In the genomic region with DNA sequence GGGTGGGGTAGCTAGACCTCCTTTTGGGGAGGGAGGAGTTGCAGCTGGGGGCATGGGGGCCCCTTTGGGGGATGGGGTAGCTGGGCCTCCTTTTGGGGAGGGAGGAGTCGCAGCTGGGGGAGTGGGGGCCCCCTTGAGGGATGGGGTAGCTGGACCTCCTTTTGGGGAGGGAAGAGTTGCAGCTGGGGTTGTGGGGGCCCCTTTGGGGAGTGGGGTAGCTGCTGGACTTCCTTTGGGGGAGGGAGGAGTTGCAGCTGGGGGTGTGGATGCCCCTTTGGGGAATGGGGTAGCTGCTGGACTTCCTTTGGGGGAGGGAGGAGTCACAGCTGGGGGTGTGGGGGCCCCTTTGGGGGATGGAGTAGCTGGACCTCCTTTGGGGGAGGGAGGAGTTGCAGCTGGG, we compare ENCODE assay signal across 14 cellular contexts.
"Had no signal": no experiment of that assay in that cellular context is flagged by ENCODE, and none has a peak within 500 bp of the region (broad histone marks: within the 10 kb centered on the region; RNA-seq: fewer than 3 reads in every experiment).

No MANE protein-coding gene starts in this region.

- H3K9me3 ChIP-seq: adrenal gland, right lobe of liver had no signal

- ATAC-seq: activated T-helper 17 cell treated with anti-CD3 and anti-CD28 coated beads, Interleukin-2, amount 50 U/mL, for 72 hours; left colon; naive thymus-derived CD8-positive, alpha-beta T cell; right lobe of liver had no signal

- H3K27me3 ChIP-seq: adrenal gland, right lobe of liver had no signal

- H3K4me3 ChIP-seq: adrenal gland, lung, right lobe of liver had no signal

- H3K27ac ChIP-seq: right lobe of liver had no signal

- DNase-seq: activated B cell treated with CpG ODN at 0.5 μM for 24 hours; activated CD4-positive, alpha-beta T cell treated with anti-CD3 and anti-CD28 coated beads, Interleukin-2, amount 10 ng/mL, durations not matched to agents 24 days and 14 days; activated naive CD4-positive, alpha-beta T cell treated with anti-CD3 and anti-CD28 coated beads, Interleukin-2, amount 50 U/mL, for 16 hours; activated T-cell treated with anti-CD3 and anti-CD28 coated beads for 4 hours; central memory CD4-positive, alpha-beta T cell; left colon; naive thymus-derived CD8-positive, alpha-beta T cell; nucleus accumbens; stimulated activated CD4-positive, alpha-beta T cell treated with anti-CD3 and anti-CD28 coated beads, Interleukin-1b, Interleukin-23, amount 100 ng/mL, for 48 hours; stimulated activated naive CD4-positive, alpha-beta T cell had no signal
